In the genomic region with DNA sequence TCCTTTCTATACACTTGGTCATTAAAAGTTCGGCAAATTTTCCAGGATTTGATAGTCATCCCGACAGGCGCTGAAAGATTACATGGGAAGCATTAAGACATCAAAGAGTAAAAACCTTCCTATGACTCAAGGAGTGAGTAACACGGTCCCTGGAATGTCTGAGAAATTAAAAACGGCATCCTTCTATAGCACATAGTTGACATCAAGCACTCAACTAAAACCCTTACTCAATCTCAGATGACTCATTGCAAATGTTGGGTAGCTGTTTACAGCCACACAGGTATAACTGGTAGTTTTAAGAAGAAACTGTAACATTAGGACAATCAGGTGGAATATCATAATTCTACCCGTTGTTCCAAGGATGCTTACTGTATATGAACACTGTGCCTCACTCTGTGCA, we compare ENCODE assay signal across 2 cellular contexts.
A peak's percentile ranks its signal among the peaks of the same experiment; 100 is the strongest.
TF ChIP-seq lines count a peak whose summit lies in the region.

No MANE protein-coding gene starts in this region.

TF ChIP-seq in HEK293, 187 proteins besides CTCF, POLR2A, EP300 and RAD21 (continued from another document):
- TF ChIP-seq, protein P1, sequence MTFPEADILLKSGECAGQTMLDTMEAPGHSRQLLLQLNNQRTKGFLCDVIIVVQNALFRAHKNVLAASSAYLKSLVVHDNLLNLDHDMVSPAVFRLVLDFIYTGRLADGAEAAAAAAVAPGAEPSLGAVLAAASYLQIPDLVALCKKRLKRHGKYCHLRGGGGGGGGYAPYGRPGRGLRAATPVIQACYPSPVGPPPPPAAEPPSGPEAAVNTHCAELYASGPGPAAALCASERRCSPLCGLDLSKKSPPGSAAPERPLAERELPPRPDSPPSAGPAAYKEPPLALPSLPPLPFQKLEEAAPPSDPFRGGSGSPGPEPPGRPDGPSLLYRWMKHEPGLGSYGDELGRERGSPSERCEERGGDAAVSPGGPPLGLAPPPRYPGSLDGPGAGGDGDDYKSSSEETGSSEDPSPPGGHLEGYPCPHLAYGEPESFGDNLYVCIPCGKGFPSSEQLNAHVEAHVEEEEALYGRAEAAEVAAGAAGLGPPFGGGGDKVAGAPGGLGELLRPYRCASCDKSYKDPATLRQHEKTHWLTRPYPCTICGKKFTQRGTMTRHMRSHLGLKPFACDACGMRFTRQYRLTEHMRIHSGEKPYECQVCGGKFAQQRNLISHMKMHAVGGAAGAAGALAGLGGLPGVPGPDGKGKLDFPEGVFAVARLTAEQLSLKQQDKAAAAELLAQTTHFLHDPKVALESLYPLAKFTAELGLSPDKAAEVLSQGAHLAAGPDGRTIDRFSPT (tag by site-specific recombination; IDR thresholded peaks at IDR 0.05), result peak; percentile 54
- TF ChIP-seq, protein P2, sequence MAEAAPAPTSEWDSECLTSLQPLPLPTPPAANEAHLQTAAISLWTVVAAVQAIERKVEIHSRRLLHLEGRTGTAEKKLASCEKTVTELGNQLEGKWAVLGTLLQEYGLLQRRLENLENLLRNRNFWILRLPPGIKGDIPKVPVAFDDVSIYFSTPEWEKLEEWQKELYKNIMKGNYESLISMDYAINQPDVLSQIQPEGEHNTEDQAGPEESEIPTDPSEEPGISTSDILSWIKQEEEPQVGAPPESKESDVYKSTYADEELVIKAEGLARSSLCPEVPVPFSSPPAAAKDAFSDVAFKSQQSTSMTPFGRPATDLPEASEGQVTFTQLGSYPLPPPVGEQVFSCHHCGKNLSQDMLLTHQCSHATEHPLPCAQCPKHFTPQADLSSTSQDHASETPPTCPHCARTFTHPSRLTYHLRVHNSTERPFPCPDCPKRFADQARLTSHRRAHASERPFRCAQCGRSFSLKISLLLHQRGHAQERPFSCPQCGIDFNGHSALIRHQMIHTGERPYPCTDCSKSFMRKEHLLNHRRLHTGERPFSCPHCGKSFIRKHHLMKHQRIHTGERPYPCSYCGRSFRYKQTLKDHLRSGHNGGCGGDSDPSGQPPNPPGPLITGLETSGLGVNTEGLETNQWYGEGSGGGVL (tag by site-specific recombination; IDR thresholded peaks at IDR 0.05), result peak; percentile 28; the same call in 1 of the 2 replicates
- TF ChIP-seq ZNF785 (tag by site-specific recombination; IDR thresholded peaks at IDR 0.05), result no peak
- no peak for TF ChIP-seq ZNF530 (tag by site-specific recombination; IDR thresholded peaks at IDR 0.05; ENCODE audit: low read depth)
- TF ChIP-seq OVOL3 (tag by site-specific recombination; IDR thresholded peaks at IDR 0.05), result no peak
- TF ChIP-seq ZBTB21 (tag by site-specific recombination; IDR thresholded peaks at IDR 0.05), result peak; percentile 74; the same call in 1 of the 2 replicates
- peak; percentile 61; the same call in 1 of the 2 replicates for TF ChIP-seq ZNF112 (tag by site-specific recombination; IDR thresholded peaks at IDR 0.05)
- TF ChIP-seq PRDM1 (tag by site-specific recombination; IDR thresholded peaks at IDR 0.05), result peak; percentile 64; the same call in 1 of the 2 replicates

TF ChIP-seq in WTC11, 78 proteins besides CTCF, POLR2A, EP300 and RAD21 (continued from another document):
- TF ChIP-seq, protein P3, sequence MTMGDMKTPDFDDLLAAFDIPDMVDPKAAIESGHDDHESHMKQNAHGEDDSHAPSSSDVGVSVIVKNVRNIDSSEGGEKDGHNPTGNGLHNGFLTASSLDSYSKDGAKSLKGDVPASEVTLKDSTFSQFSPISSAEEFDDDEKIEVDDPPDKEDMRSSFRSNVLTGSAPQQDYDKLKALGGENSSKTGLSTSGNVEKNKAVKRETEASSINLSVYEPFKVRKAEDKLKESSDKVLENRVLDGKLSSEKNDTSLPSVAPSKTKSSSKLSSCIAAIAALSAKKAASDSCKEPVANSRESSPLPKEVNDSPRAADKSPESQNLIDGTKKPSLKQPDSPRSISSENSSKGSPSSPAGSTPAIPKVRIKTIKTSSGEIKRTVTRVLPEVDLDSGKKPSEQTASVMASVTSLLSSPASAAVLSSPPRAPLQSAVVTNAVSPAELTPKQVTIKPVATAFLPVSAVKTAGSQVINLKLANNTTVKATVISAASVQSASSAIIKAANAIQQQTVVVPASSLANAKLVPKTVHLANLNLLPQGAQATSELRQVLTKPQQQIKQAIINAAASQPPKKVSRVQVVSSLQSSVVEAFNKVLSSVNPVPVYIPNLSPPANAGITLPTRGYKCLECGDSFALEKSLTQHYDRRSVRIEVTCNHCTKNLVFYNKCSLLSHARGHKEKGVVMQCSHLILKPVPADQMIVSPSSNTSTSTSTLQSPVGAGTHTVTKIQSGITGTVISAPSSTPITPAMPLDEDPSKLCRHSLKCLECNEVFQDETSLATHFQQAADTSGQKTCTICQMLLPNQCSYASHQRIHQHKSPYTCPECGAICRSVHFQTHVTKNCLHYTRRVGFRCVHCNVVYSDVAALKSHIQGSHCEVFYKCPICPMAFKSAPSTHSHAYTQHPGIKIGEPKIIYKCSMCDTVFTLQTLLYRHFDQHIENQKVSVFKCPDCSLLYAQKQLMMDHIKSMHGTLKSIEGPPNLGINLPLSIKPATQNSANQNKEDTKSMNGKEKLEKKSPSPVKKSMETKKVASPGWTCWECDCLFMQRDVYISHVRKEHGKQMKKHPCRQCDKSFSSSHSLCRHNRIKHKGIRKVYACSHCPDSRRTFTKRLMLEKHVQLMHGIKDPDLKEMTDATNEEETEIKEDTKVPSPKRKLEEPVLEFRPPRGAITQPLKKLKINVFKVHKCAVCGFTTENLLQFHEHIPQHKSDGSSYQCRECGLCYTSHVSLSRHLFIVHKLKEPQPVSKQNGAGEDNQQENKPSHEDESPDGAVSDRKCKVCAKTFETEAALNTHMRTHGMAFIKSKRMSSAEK (CRISPR knock-in tag; IDR thresholded peaks at IDR 0.05; ENCODE audit: borderline replicate concordance), result no peak
- TF ChIP-seq, protein P4, sequence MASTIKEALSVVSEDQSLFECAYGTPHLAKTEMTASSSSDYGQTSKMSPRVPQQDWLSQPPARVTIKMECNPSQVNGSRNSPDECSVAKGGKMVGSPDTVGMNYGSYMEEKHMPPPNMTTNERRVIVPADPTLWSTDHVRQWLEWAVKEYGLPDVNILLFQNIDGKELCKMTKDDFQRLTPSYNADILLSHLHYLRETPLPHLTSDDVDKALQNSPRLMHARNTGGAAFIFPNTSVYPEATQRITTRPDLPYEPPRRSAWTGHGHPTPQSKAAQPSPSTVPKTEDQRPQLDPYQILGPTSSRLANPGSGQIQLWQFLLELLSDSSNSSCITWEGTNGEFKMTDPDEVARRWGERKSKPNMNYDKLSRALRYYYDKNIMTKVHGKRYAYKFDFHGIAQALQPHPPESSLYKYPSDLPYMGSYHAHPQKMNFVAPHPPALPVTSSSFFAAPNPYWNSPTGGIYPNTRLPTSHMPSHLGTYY (CRISPR knock-in tag; IDR thresholded peaks at IDR 0.05), result no peak
- TF ChIP-seq, protein P5, sequence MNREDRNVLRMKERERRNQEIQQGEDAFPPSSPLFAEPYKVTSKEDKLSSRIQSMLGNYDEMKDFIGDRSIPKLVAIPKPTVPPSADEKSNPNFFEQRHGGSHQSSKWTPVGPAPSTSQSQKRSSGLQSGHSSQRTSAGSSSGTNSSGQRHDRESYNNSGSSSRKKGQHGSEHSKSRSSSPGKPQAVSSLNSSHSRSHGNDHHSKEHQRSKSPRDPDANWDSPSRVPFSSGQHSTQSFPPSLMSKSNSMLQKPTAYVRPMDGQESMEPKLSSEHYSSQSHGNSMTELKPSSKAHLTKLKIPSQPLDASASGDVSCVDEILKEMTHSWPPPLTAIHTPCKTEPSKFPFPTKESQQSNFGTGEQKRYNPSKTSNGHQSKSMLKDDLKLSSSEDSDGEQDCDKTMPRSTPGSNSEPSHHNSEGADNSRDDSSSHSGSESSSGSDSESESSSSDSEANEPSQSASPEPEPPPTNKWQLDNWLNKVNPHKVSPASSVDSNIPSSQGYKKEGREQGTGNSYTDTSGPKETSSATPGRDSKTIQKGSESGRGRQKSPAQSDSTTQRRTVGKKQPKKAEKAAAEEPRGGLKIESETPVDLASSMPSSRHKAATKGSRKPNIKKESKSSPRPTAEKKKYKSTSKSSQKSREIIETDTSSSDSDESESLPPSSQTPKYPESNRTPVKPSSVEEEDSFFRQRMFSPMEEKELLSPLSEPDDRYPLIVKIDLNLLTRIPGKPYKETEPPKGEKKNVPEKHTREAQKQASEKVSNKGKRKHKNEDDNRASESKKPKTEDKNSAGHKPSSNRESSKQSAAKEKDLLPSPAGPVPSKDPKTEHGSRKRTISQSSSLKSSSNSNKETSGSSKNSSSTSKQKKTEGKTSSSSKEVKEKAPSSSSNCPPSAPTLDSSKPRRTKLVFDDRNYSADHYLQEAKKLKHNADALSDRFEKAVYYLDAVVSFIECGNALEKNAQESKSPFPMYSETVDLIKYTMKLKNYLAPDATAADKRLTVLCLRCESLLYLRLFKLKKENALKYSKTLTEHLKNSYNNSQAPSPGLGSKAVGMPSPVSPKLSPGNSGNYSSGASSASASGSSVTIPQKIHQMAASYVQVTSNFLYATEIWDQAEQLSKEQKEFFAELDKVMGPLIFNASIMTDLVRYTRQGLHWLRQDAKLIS (CRISPR knock-in tag; IDR thresholded peaks at IDR 0.05; ENCODE audit: borderline replicate concordance), result no peak
- TF ChIP-seq, protein P6, sequence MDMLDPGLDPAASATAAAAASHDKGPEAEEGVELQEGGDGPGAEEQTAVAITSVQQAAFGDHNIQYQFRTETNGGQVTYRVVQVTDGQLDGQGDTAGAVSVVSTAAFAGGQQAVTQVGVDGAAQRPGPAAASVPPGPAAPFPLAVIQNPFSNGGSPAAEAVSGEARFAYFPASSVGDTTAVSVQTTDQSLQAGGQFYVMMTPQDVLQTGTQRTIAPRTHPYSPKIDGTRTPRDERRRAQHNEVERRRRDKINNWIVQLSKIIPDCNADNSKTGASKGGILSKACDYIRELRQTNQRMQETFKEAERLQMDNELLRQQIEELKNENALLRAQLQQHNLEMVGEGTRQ (CRISPR knock-in tag; IDR thresholded peaks at IDR 0.05), result no peak
- no peak for TF ChIP-seq ZNF219 (CRISPR knock-in tag; IDR thresholded peaks at IDR 0.05; ENCODE audit: borderline replicate concordance)
- TF ChIP-seq, protein P7, sequence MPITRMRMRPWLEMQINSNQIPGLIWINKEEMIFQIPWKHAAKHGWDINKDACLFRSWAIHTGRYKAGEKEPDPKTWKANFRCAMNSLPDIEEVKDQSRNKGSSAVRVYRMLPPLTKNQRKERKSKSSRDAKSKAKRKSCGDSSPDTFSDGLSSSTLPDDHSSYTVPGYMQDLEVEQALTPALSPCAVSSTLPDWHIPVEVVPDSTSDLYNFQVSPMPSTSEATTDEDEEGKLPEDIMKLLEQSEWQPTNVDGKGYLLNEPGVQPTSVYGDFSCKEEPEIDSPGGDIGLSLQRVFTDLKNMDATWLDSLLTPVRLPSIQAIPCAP (CRISPR knock-in tag; IDR thresholded peaks at IDR 0.05), result no peak
- TF ChIP-seq IRF2 (CRISPR knock-in tag; IDR thresholded peaks at IDR 0.05; ENCODE audit: borderline replicate concordance, low read depth), result no peak
- no peak for TF ChIP-seq JUN (CRISPR knock-in tag; IDR thresholded peaks at IDR 0.05)
- no peak for TF ChIP-seq SMAD4 (CRISPR knock-in tag; IDR thresholded peaks at IDR 0.05)
- TF ChIP-seq, protein P8, sequence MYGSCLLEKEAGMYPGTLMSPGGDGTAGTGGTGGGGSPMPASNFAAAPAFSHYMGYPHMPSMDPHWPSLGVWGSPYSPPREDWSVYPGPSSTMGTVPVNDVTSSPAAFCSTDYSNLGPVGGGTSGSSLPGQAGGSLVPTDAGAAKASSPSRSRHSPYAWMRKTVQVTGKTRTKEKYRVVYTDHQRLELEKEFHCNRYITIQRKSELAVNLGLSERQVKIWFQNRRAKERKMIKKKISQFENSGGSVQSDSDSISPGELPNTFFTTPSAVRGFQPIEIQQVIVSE (CRISPR knock-in tag; IDR thresholded peaks at IDR 0.05; ENCODE audit: borderline replicate concordance), result no peak
- no peak for TF ChIP-seq NFE2L1 (CRISPR knock-in tag; IDR thresholded peaks at IDR 0.05)
- TF ChIP-seq KAT7 (CRISPR knock-in tag; IDR thresholded peaks at IDR 0.05; ENCODE audit: borderline replicate concordance), result no peak
- TF ChIP-seq, protein P9, sequence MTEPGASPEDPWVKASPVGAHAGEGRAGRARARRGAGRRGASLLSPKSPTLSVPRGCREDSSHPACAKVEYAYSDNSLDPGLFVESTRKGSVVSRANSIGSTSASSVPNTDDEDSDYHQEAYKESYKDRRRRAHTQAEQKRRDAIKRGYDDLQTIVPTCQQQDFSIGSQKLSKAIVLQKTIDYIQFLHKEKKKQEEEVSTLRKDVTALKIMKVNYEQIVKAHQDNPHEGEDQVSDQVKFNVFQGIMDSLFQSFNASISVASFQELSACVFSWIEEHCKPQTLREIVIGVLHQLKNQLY (CRISPR knock-in tag; IDR thresholded peaks at IDR 0.05), result no peak
- TF ChIP-seq RORB (CRISPR knock-in tag; IDR thresholded peaks at IDR 0.05), result no peak
- no peak for TF ChIP-seq ZNF396 (CRISPR knock-in tag; IDR thresholded peaks at IDR 0.05; ENCODE audit: borderline replicate concordance)
- TF ChIP-seq ZNF671 (CRISPR knock-in tag; IDR thresholded peaks at IDR 0.05), result no peak
- no peak for TF ChIP-seq ETV6 (CRISPR knock-in tag; IDR thresholded peaks at IDR 0.05)
